Comparison of ENCODE assay signal across 8 cellular contexts in genomic region chr6:29722773-29723665, GRCh38. TPM values are rescaled to one million over a fixed set of nuclear protein-coding genes. Genes with fewer than 3 reads are reported as not detected.
DNase-seq lines count a peak whose midpoint lies in the region; ATAC-seq, FAIRE-seq and TF ChIP-seq lines count a peak whose summit lies in the region.

Gene HLA-F (plus strand): TSS chr6:29723434. CDS start chr6:29723464, 30 bp downstream.

- H3K4me1 ChIP-seq in HUES64 (ENCODE audit: insufficient read depth, low read length): no peaks in the 10 kb centered on the region
- H3K4me1 ChIP-seq in ascending aorta: peaks cover 12 to 13% of the 10 kb centered on the region in 2 donors

- H3K4me3 Mint-ChIP-seq in T-helper 1 cell treated with Interleukin-12 subunit alpha and Interleukin-12 subunit beta and Interleukin-4 antibody, amounts not matched to agents 30 μg/mL and 1 μg/mL, for 36 hours: peak within 1 kb of the TSS; percentile 90

- H3K27ac Mint-ChIP-seq in T-helper 1 cell treated with Interleukin-12 subunit alpha and Interleukin-12 subunit beta and Interleukin-4 antibody, amounts not matched to agents 30 μg/mL and 1 μg/mL, for 36 hours: peak within 1 kb of the TSS; percentile 90

- peaks cover 45% of the 10 kb centered on the region for H3K4me1 Mint-ChIP-seq in T-helper 1 cell treated with Interleukin-12 subunit alpha and Interleukin-12 subunit beta and Interleukin-4 antibody, amounts not matched to agents 30 μg/mL and 1 μg/mL, for 36 hours (ENCODE audit: low read depth)

- peaks cover 57% of the 10 kb centered on the region for H3K27me3 ChIP-seq in HUES64 (ENCODE audit: insufficient read depth, low read length)
- no peaks in the 10 kb centered on the region for H3K27me3 ChIP-seq in ascending aorta

- no peak within 1 kb of the TSS for H3K27ac ChIP-seq in HUES64 (ENCODE audit: low read depth, low read length)
- peak within 1 kb of the TSS; percentile 87 to 93 for H3K27ac ChIP-seq in ascending aorta

- peak; percentile 83 for ATAC-seq in GM21423 (IDR thresholded peaks at IDR 0.05; ENCODE audit: unreplicated experiment)

- H3K9ac ChIP-seq in HUES64 (ENCODE audit: low read depth, low read length): no peak within 1 kb of the TSS

- H3K27me3 Mint-ChIP-seq in T-helper 1 cell treated with Interleukin-12 subunit alpha and Interleukin-12 subunit beta and Interleukin-4 antibody, amounts not matched to agents 30 μg/mL and 1 μg/mL, for 36 hours (ENCODE audit: low read depth): no peaks in the 10 kb centered on the region

- no peaks in the 10 kb centered on the region for H3K9me3 ChIP-seq in HUES64 (ENCODE audit: insufficient read depth, low read depth, low read length)
- H3K9me3 ChIP-seq in ascending aorta: no peaks in the 10 kb centered on the region

- H3K4me3 ChIP-seq in HUES64 (ENCODE audit: low read length): peak within 1 kb of the TSS; percentile 65
- peak within 1 kb of the TSS; percentile 85 to 94 for H3K4me3 ChIP-seq in ascending aorta

- 6% methylated on average over 33 of the region's 33 CpGs for WGBS in HUES64

- intact Hi-C loops in ascending aorta (cut with DNase I): loop anchor here (5.0 kb wide), 5 partner anchors 39 to 489 kb away; partner anchors contain the start of genes HLA-A, PPP1R11 and TRIM26

- no peaks in the 10 kb centered on the region for H3K9me3 Mint-ChIP-seq in T-helper 1 cell treated with Interleukin-12 subunit alpha and Interleukin-12 subunit beta and Interleukin-4 antibody, amounts not matched to agents 30 μg/mL and 1 μg/mL, for 36 hours

- peaks cover 43% of the 10 kb centered on the region for H3K36me3 Mint-ChIP-seq in T-helper 1 cell treated with Interleukin-12 subunit alpha and Interleukin-12 subunit beta and Interleukin-4 antibody, amounts not matched to agents 30 μg/mL and 1 μg/mL, for 36 hours (ENCODE audit: low read depth)

- peak; percentile 96 for DNase-seq in DMS 273 (lab: John Stamatoyannopoulos, UW; ENCODE audit: unreplicated experiment)
- peak; percentile 81 to 96 for DNase-seq in ascending aorta (ENCODE audit: low spot score in 2 of 2)
- peak; percentile 95 for DNase-seq in hepatic stellate cell (ENCODE audit: low spot score)
- peak; percentile 87 for DNase-seq in putamen (ENCODE audit: low spot score)
- peak; percentile 91 for DNase-seq in urothelium cell line (ENCODE audit: low spot score)

- H3K36me3 ChIP-seq in HUES64 (ENCODE audit: insufficient read depth, low read length) (no peaks in the 10 kb centered on the region), ascending aorta (peaks cover 9 to 13% of the 10 kb centered on the region in 2 donors)

- TF ChIP-seq CTCF in ascending aorta (IDR thresholded peaks at IDR 0.05): no peak

- no peak for FAIRE-seq in urothelium cell line (lab: Jason Lieb, UNC)

RNA-seq across cellular contexts. Expression of gene HLA-F, which starts in this region (rescaled TPM):
- polyA plus RNA-seq in HUES64 (2013, experiment 1 of 2): 2.4 TPM
- 2.7 TPM for polyA plus RNA-seq in HUES64 (2013, experiment 2 of 2)
- total RNA-seq in ascending aorta: 75.0 TPM
